ENCODE assay signal across 24 cellular contexts in genomic region chr2:24877067-24877466, GRCh38. TPM values are rescaled to one million over a fixed set of nuclear protein-coding genes. Genes with fewer than 3 reads are reported as not detected.
DNase-seq lines count a peak whose midpoint lies in the region; ATAC-seq, FAIRE-seq and TF ChIP-seq lines count a peak whose summit lies in the region.
"Had no signal": no experiment of that assay in that cellular context is flagged by ENCODE, and none has a peak within 500 bp of the region (broad histone marks: within the 10 kb centered on the region; RNA-seq: fewer than 3 reads in every experiment).

No MANE protein-coding gene starts in this region.

- no peak overlapping the region for H3T11ph ChIP-seq in H9 (ENCODE audit: low read length)

- H3K36me3 Mint-ChIP-seq in H9 (ENCODE audit: insufficient read depth in 1 of 3, low read depth in 3 of 3), result peaks cover under 1 to 7% (median 5%) of the 10 kb centered on the region in 3 experiments

- H2AK5ac ChIP-seq in H9 (ENCODE audit: insufficient read length, low read length) (no peak overlapping the region), mesenchymal stem cell (ENCODE audit: low read length, severe bottlenecking) (no peak overlapping the region)

- no peaks in the 10 kb centered on the region for H3K23me2 ChIP-seq in H9 (ENCODE audit: insufficient read length, low read depth, low read length, poor library complexity, severe bottlenecking)

- TF ChIP-seq POLR2A in gastrocnemius medialis (IDR thresholded peaks at IDR 0.05), result no peak
- no peak for TF ChIP-seq POLR2A in lower leg skin (IDR thresholded peaks at IDR 0.05)

- no peak for ATAC-seq in gastrocnemius medialis
- ATAC-seq: A549 had no signal

- H3K9me3 ChIP-seq in H9 (ENCODE audit: control insufficient read depth, low read depth, low read length) (no peaks in the 10 kb centered on the region), mesenchymal stem cell (ENCODE audit: control insufficient read depth, low read length) (no peaks in the 10 kb centered on the region), gastrocnemius medialis (no peaks in the 10 kb centered on the region)
- H3K9me3 ChIP-seq: A549, SJSA1 had no signal

- no peaks in the 10 kb centered on the region for H3K27me3 Mint-ChIP-seq in H9 (ENCODE audit: low read depth)
- H3K27me3 Mint-ChIP-seq: CD4-positive, alpha-beta memory T cell had no signal

- no peak for DNase-seq in H9
- DNase-seq in bronchial epithelial cell (ENCODE audit: low read depth), result no peak
- no peak for DNase-seq in mesenchymal stem cell
- DNase-seq in gastrocnemius medialis, result no peak
- no peak for DNase-seq in HK-2 (ENCODE audit: unreplicated experiment)
- no peak for DNase-seq in head of caudate nucleus
- DNase-seq in lower leg skin (ENCODE audit: low spot score in 2 of 2), result no peak
- DNase-seq: AML-193; C1 segment of cervical spinal cord; CD4-positive, alpha-beta memory T cell; COR-L47; DMS53; IMR-90; KG1; MM.1S; NCI-H1417; NCI-H1694; NCI-H2029 treated with DMSO at 0.1 percent for 48 hours; NCI-H2227 treated with DMSO at 0.1 percent for 48 hours; NCI-H526 treated with DMSO at 0.1 percent for 48 hours; PC-9; Right ventricle myocardium superior had no signal

- H3K4me3 ChIP-seq in bronchial epithelial cell (ENCODE audit: low read depth, low read length), result no peak overlapping the region
- no peak overlapping the region for H3K4me3 ChIP-seq in mesenchymal stem cell (ENCODE audit: insufficient read depth in 1 of 2, low read depth in 1 of 2, low read length in 2 of 2)
- no peak overlapping the region for H3K4me3 ChIP-seq in gastrocnemius medialis
- H3K4me3 ChIP-seq in lower leg skin (ENCODE audit: low read depth, poor library complexity, severe bottlenecking), result no peak overlapping the region
- H3K4me3 ChIP-seq: A549, PC-9, SJSA1 had no signal

- WGBS in H9 (ENCODE audit: extremely low coverage, insufficient read length, low lambda C conversion rate), result no CpG with 5 or more reads among the region's 6 CpGs
- WGBS in mesenchymal stem cell, result 93% methylated on average over 6 of the region's 6 CpGs
- 97 to 99% methylated on average over 6 of the region's 6 CpGs for WGBS in lower leg skin, 2 donors

- H4K8ac ChIP-seq in H9 (replicated peaks; ENCODE audit: insufficient read length, low read depth, low read length) (no peak overlapping the region), mesenchymal stem cell (ENCODE audit: low read length) (no peak overlapping the region)

- H3K9ac ChIP-seq in H9 (ENCODE audit: extremely low read depth, insufficient read length, low read length), result no peak overlapping the region
- no peak overlapping the region for H3K9ac ChIP-seq in mesenchymal stem cell (ENCODE audit: low read length)

- H3K18ac ChIP-seq in H9 (ENCODE audit: insufficient read length, low read depth, low read length) (no peak overlapping the region), mesenchymal stem cell (ENCODE audit: low read depth in 1 of 2, low read length in 2 of 2) (peak overlapping the region in 1 of 2 experiments; percentile 34)

- H2AFZ ChIP-seq in H9 (ENCODE audit: low read length), result no peak overlapping the region
- H2AFZ ChIP-seq in mesenchymal stem cell (ENCODE audit: low read depth, low read length), result no peak overlapping the region
- H2AFZ ChIP-seq: PC-9 had no signal

- H3K27me3 ChIP-seq in H9 (ENCODE audit: insufficient read depth, low read length) (no peaks in the 10 kb centered on the region), bronchial epithelial cell (ENCODE audit: control insufficient read depth, insufficient read depth, low read length) (no peaks in the 10 kb centered on the region), mesenchymal stem cell (ENCODE audit: control insufficient read depth in 1 of 2, insufficient read depth in 1 of 2, low read length in 2 of 2) (no peaks in the 10 kb centered on the region), gastrocnemius medialis (no peaks in the 10 kb centered on the region)
- H3K27me3 ChIP-seq: SJSA1 had no signal

- H3K4ac ChIP-seq in H9 (ENCODE audit: low read depth, low read length) (no peak overlapping the region), mesenchymal stem cell (ENCODE audit: low read depth in 1 of 2, low read length in 2 of 2) (peak overlapping the region in 1 of 2 experiments; percentile 66)

- H3K27ac ChIP-seq in H9 (ENCODE audit: insufficient read length, low read depth, low read length) (no peak overlapping the region), mesenchymal stem cell (ENCODE audit: low read length, poor library complexity, severe bottlenecking) (no peak overlapping the region), gastrocnemius medialis (peak overlapping the region; percentile 54 to 68 (median 64))
- H3K27ac ChIP-seq: A549, PC-9, SJSA1 had no signal

- H3K79me2 ChIP-seq in H9 (ENCODE audit: insufficient read depth, low read length), result no peaks in the 10 kb centered on the region

- H3K4me1 Mint-ChIP-seq in H9, result peaks cover 9 to 12% of the 10 kb centered on the region in 2 experiments

- H2BK120ac ChIP-seq in H9 (ENCODE audit: low read depth, low read length, poor library complexity, severe bottlenecking) (no peak overlapping the region), mesenchymal stem cell (ENCODE audit: low read depth, low read length) (no peak overlapping the region)

- H2BK15ac ChIP-seq in H9 (ENCODE audit: low read depth, low read length) (no peak overlapping the region), mesenchymal stem cell (ENCODE audit: low read depth, poor library complexity, severe bottlenecking) (no peak overlapping the region)

- no peak overlapping the region for H4K5ac ChIP-seq in H9 (ENCODE audit: insufficient read length, low read depth, low read length)

- peak overlapping the region in 2 of 3 experiments; percentile 9 to 19; a peak in 1 of 7 replicates for H3K27ac Mint-ChIP-seq in H9

- no peak overlapping the region; a peak in 1 of 5 replicates for H3K4me3 Mint-ChIP-seq in H9
- H3K4me3 Mint-ChIP-seq: CD4-positive, alpha-beta memory T cell had no signal

- no peak overlapping the region for H2BK5ac ChIP-seq in H9 (ENCODE audit: insufficient read length, low read length)
- H2BK5ac ChIP-seq in mesenchymal stem cell (ENCODE audit: low read depth, low read length, poor library complexity, severe bottlenecking), result no peak overlapping the region

- H3K36me3 ChIP-seq in bronchial epithelial cell (ENCODE audit: control insufficient read depth, insufficient read depth, low read length) (no peaks in the 10 kb centered on the region), mesenchymal stem cell (ENCODE audit: control insufficient read depth in 1 of 2, insufficient read depth in 2 of 2, low read depth in 1 of 2, low read length in 2 of 2) (no peaks in the 10 kb centered on the region), gastrocnemius medialis (no peaks in the 10 kb centered on the region)
- H3K36me3 ChIP-seq: SJSA1 had no signal

- TF ChIP-seq CTCF in H9 (conservative IDR thresholded peaks at IDR 0.05), result no peak
- no peak for TF ChIP-seq CTCF in bronchial epithelial cell (IDR thresholded peaks at IDR 0.05; ENCODE audit: insufficient read depth, low read length, severe bottlenecking)
- no peak for TF ChIP-seq CTCF in gastrocnemius medialis (IDR thresholded peaks at IDR 0.05 in 4 of 5, conservative IDR thresholded peaks at IDR 0.05 in 1 of 5)
- TF ChIP-seq CTCF in lower leg skin (IDR thresholded peaks at IDR 0.05), result no peak

- H3K23ac ChIP-seq in H9 (ENCODE audit: insufficient read length, low read depth, low read length) (no peak overlapping the region), mesenchymal stem cell (ENCODE audit: low read length in 2 of 2) (no peak overlapping the region)

- no peak overlapping the region for H3K56ac ChIP-seq in H9 (ENCODE audit: insufficient read length, low read depth, low read length)

- no peaks in the 10 kb centered on the region for H3K9me3 Mint-ChIP-seq in H9
- H3K9me3 Mint-ChIP-seq: CD4-positive, alpha-beta memory T cell had no signal

- H4K20me1 ChIP-seq in H9 (ENCODE audit: control insufficient read depth, insufficient read depth, insufficient read length), result no peaks in the 10 kb centered on the region

- intact Hi-C loops in gastrocnemius medialis (cut with DNase I; ENCODE audit: low total_unique reads), result no loop called here
- intact Hi-C loops in head of caudate nucleus (cut with DNase I), result no loop called here
- intact Hi-C loops in lower leg skin (cut with DNase I; ENCODE audit: low total_unique reads), result no loop called here

- in situ Hi-C loops in gastrocnemius medialis (cut with MboI; ENCODE audit: low sequenced_read_pairs in 4 of 4), result no loop called here

- H4K91ac ChIP-seq in H9 (ENCODE audit: insufficient read length, low read depth, low read length) (no peak overlapping the region), mesenchymal stem cell (ENCODE audit: low read length) (peak overlapping the region; percentile 77)

- H3K4me1 ChIP-seq in H9 (ENCODE audit: insufficient read depth, low read length) (peaks cover 3% of the 10 kb centered on the region; the same call in 1 of the 2 replicates), mesenchymal stem cell (ENCODE audit: control insufficient read depth, insufficient read depth, low read depth, low read length) (peaks cover 13% of the 10 kb centered on the region), gastrocnemius medialis (peaks cover 0 to 3% of the 10 kb centered on the region in 2 donors)
- H3K4me1 ChIP-seq: A549, SJSA1 had no signal

- no peak overlapping the region for H2BK20ac ChIP-seq in H9 (ENCODE audit: low read depth, low read length, poor library complexity, severe bottlenecking)

- H3K79me1 ChIP-seq in H9 (ENCODE audit: insufficient read depth, low read depth, low read length, poor library complexity, severe bottlenecking), result no peaks in the 10 kb centered on the region
- H3K79me1 ChIP-seq in mesenchymal stem cell (replicated peaks; ENCODE audit: low read length, poor library complexity, severe bottlenecking), result peaks cover 30% of the 10 kb centered on the region

- FAIRE-seq in bronchial epithelial cell (lab: Jason Lieb, UNC), result peak; percentile 58
- FAIRE-seq: A549 had no signal

- no peak overlapping the region for H2BK12ac ChIP-seq in H9 (ENCODE audit: insufficient read length, low read depth, low read length)
- H2BK12ac ChIP-seq in mesenchymal stem cell (ENCODE audit: low read length in 2 of 2), result peak overlapping the region in 1 of 2 experiments; percentile 44

- H3K4me2 ChIP-seq in H9 (ENCODE audit: insufficient read depth, insufficient read length, low read length), result no peak overlapping the region
- H3K4me2 ChIP-seq in mesenchymal stem cell (ENCODE audit: low read length, poor library complexity, severe bottlenecking), result no peak overlapping the region
- H3K4me2 ChIP-seq: A549, PC-9 had no signal

- H3K14ac ChIP-seq in H9 (ENCODE audit: insufficient read depth, low read length) (no peak overlapping the region; the same call in 1 of the 2 replicates), mesenchymal stem cell (ENCODE audit: low read length in 2 of 2) (no peak overlapping the region)

RNA-seq across cellular contexts. Expression of gene ADCY3, which starts 43.0 kb away (rescaled TPM):
- 39.5 and 43.0 TPM in 2 replicates for total RNA-seq in H9 (2021)
- total RNA-seq in bronchial epithelial cell, result 31.1 and 36.0 TPM in 2 replicates
- polyA plus RNA-seq in mesenchymal stem cell (2013, experiment 1 of 2), result 28.8 TPM
- polyA plus RNA-seq in mesenchymal stem cell (2013, experiment 2 of 2), result 29.1 TPM
- 10 to 100 TPM in 2 of 4 donors, 1 to 10 TPM in 2; 3.9 to 16.6 (median 12.3) TPM for total RNA-seq in gastrocnemius medialis
- total RNA-seq in lower leg skin, result 10 to 100 TPM; 29.3 to 51.9 (median 43.1) TPM

Comparison
In these comparisons a context has a peak if more than half of its experiments do, and no peak if none do; other contexts are left out.
1. H3K27ac ChIP-seq: peak in gastrocnemius medialis (4 of 4); none in H9 (single experiment) and mesenchymal stem cell (single experiment).